In genomic region chr2:78397198-78397597, GRCh38 we compare ENCODE assay signal across 29 cellular contexts.
"Had no signal": no experiment of that assay in that cellular context is flagged by ENCODE, and none has a peak within 500 bp of the region (broad histone marks: within the 10 kb centered on the region; RNA-seq: fewer than 3 reads in every experiment).

No MANE protein-coding gene starts in this region.

- H3K27ac ChIP-seq: KMS-11, PC-9, RWPE1, SJCRH30, SK-N-MC had no signal

- H2AFZ ChIP-seq: PC-9 had no signal

- H3K9me3 ChIP-seq: SJCRH30 had no signal

- H3K36me3 ChIP-seq: SJCRH30 had no signal

- H3K4me3 ChIP-seq: PC-9, SJCRH30, SK-N-MC had no signal

- H3K4me2 ChIP-seq: KMS-11, PC-9 had no signal

- H3K9ac ChIP-seq: KMS-11 had no signal

- DNase-seq: Karpas-422, MM.1S, MV-4-11, NCI-H1092, NCI-H1105, NCI-H1417 treated with DMSO at 0.1 percent for 48 hours, NCI-H146, NCI-H1694, NCI-H187 treated with DMSO at 0.1 percent for 48 hours, NCI-H2029, NCI-H2081, NCI-H2171 treated with DMSO at 0.1 percent for 48 hours, NCI-H2227 treated with DMSO at 0.1 percent for 48 hours, NCI-H345, NCI-H446, NCI-H510A treated with DMSO at 0.1 percent for 48 hours, NCI-H524 treated with DMSO at 0.1 percent for 48 hours, NCI-H526 treated with DMSO at 0.1 percent for 48 hours, NCI-H774, PC-9, SHP77, SIG-M5, SJCRH30 had no signal

- ATAC-seq: Panc1, Right ventricle myocardium inferior, SK-N-SH treated with all-trans-retinoic acid at 6 μM for 48 hours had no signal

- H3K27me3 ChIP-seq: SJCRH30 had no signal

- H3K4me1 ChIP-seq: SJCRH30 had no signal
